8 cellular contexts compared by ENCODE assay signal in the genomic region with DNA sequence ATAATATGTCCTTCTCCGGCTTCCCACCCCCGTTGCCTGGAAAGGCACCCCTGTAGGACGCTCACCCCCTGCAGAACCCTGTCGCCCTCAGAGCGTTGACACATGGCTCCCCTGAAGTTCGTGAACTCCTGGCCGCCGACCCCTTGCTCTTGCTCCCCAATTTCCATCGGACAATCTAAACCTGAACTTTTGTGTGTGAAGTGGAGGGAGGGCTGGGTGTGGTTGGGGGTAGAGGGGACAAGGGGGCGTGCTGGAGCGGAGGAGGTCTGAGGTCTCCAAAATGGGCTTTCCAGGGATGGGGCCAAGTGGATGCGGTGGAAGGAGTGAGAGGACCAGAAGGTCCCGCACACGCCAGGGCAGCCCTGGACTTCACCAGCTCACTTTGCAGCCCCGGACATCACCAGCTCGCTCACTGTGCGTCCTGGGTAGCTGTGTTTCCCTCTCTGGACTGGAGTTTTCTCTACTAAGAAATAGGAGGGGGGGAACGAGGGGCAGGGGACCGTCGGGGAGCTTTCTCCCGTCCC. TPM values are rescaled to one million over a fixed set of nuclear protein-coding genes. Genes with fewer than 3 reads are reported as not detected.
A peak's percentile ranks its signal among the peaks of the same experiment; 100 is the strongest.
DNase-seq lines count a peak whose midpoint lies in the region; ATAC-seq and TF ChIP-seq lines count a peak whose summit lies in the region.

No MANE protein-coding gene starts in this region.

- H3K14ac ChIP-seq in mesenchymal stem cell (ENCODE audit: low read length in 2 of 2), result peak overlapping the region in 1 of 2 experiments; percentile 91

- H2BK15ac ChIP-seq in mesenchymal stem cell (ENCODE audit: low read depth, poor library complexity, severe bottlenecking), result peak overlapping the region; percentile 99

- H2BK12ac ChIP-seq in mesenchymal stem cell (ENCODE audit: low read length in 2 of 2), result peak overlapping the region; percentile 81 to 92

- peak overlapping the region; percentile 73 for H2AK5ac ChIP-seq in mesenchymal stem cell (ENCODE audit: low read length, severe bottlenecking)

- H2BK120ac ChIP-seq in mesenchymal stem cell (ENCODE audit: low read depth, low read length), result peak overlapping the region; percentile 97

- no peaks in the 10 kb centered on the region for H3K36me3 Mint-ChIP-seq in activated naive CD4-positive, alpha-beta T cell treated with anti-CD3 and anti-CD28 coated beads for 36 hours (ENCODE audit: low read depth)
- H3K36me3 Mint-ChIP-seq in activated naive CD4-positive, alpha-beta T cell treated with anti-CD3 and anti-CD28 coated beads, Interleukin-2, amount 50 U/mL, for 72 hours, result no peaks in the 10 kb centered on the region
- no peaks in the 10 kb centered on the region for H3K36me3 Mint-ChIP-seq in type B pancreatic cell

- no peak for ATAC-seq in activated naive CD4-positive, alpha-beta T cell treated with anti-CD3 and anti-CD28 coated beads, Interleukin-2, amount 50 U/mL, for 72 hours
- ATAC-seq in GM18873 (IDR thresholded peaks at IDR 0.05; ENCODE audit: low FRiP score, unreplicated experiment), result no peak
- no peak for ATAC-seq in GM19328 (IDR thresholded peaks at IDR 0.05; ENCODE audit: unreplicated experiment)

- peak overlapping the region; percentile 10 for H2BK5ac ChIP-seq in mesenchymal stem cell (ENCODE audit: low read depth, low read length, poor library complexity, severe bottlenecking)

- DNase-seq in activated naive CD4-positive, alpha-beta T cell treated with anti-CD3 and anti-CD28 coated beads for 36 hours, result no peak
- no peak for DNase-seq in activated naive CD4-positive, alpha-beta T cell treated with anti-CD3 and anti-CD28 coated beads, Interleukin-2, amount 50 U/mL, for 72 hours (ENCODE audit: low spot score in 2 of 2)
- DNase-seq in cardiac fibroblast (ENCODE audit: low read depth in 2 of 2), result no peak
- no peak for DNase-seq in mesenchymal stem cell
- no peak for DNase-seq in type B pancreatic cell (ENCODE audit: extremely low spot score, unreplicated experiment)
- no peak for DNase-seq in NCI-H2107 (lab: John Stamatoyannopoulos, UW)

- H3K4me2 ChIP-seq in mesenchymal stem cell (ENCODE audit: low read length, poor library complexity, severe bottlenecking), result peak overlapping the region; percentile 66

- H3K79me1 ChIP-seq in mesenchymal stem cell (replicated peaks; ENCODE audit: low read length, poor library complexity, severe bottlenecking), result peaks cover 9% of the 10 kb centered on the region

- H3K9ac ChIP-seq in mesenchymal stem cell (ENCODE audit: low read length), result peak overlapping the region; percentile 87

- no peaks in the 10 kb centered on the region for H3K27me3 ChIP-seq in mesenchymal stem cell (ENCODE audit: control insufficient read depth in 1 of 2, insufficient read depth in 1 of 2, low read length in 2 of 2)

- CTCF ChIA-PET in activated naive CD4-positive, alpha-beta T cell treated with anti-CD3 and anti-CD28 coated beads for 36 hours (lab: Charles Lee), result interaction anchor here (0.6 to 6.7 kb wide), 7 partner anchors 12 to 275 kb away, joined by 3 to 68 read pairs (median 6); no protein-coding TSS in a partner anchor

- WGBS in mesenchymal stem cell, result 39% methylated on average over 15 of the region's 21 CpGs

- no peak overlapping the region for H2AFZ ChIP-seq in mesenchymal stem cell (ENCODE audit: low read depth, low read length)

- peaks cover 54% of the 10 kb centered on the region for H3K4me1 ChIP-seq in mesenchymal stem cell (ENCODE audit: control insufficient read depth, insufficient read depth, low read depth, low read length)

- peak overlapping the region; percentile 42 to 82 for H3K4ac ChIP-seq in mesenchymal stem cell (ENCODE audit: low read depth in 1 of 2, low read length in 2 of 2)

- peak overlapping the region; percentile 92 for H3K27ac ChIP-seq in mesenchymal stem cell (ENCODE audit: low read length, poor library complexity, severe bottlenecking)

- H4K91ac ChIP-seq in mesenchymal stem cell (ENCODE audit: low read length), result peak overlapping the region; percentile 92

- H3K4me3 Mint-ChIP-seq in activated naive CD4-positive, alpha-beta T cell treated with anti-CD3 and anti-CD28 coated beads for 36 hours, result peak overlapping the region; percentile 76
- H3K4me3 Mint-ChIP-seq in type B pancreatic cell, result peak overlapping the region; percentile 88

- peaks cover 6% of the 10 kb centered on the region for H3K27me3 Mint-ChIP-seq in activated naive CD4-positive, alpha-beta T cell treated with anti-CD3 and anti-CD28 coated beads for 36 hours (ENCODE audit: low read depth)
- H3K27me3 Mint-ChIP-seq in type B pancreatic cell, result peaks cover 3% of the 10 kb centered on the region

- peak overlapping the region; percentile 41 to 53 for H3K4me3 ChIP-seq in cardiac fibroblast (replicated peaks in 1 of 2; ENCODE audit: low read depth in 2 of 2, low read length in 2 of 2)
- peak overlapping the region; percentile 27 to 77 for H3K4me3 ChIP-seq in mesenchymal stem cell (ENCODE audit: insufficient read depth in 1 of 2, low read depth in 1 of 2, low read length in 2 of 2)

- no peak for TF ChIP-seq CTCF in cardiac fibroblast (IDR thresholded peaks at IDR 0.05; ENCODE audit: low read depth, low read length)
- TF ChIP-seq CTCF in type B pancreatic cell (conservative IDR thresholded peaks at IDR 0.05), result no peak

- no peaks in the 10 kb centered on the region for H3K9me3 Mint-ChIP-seq in activated naive CD4-positive, alpha-beta T cell treated with anti-CD3 and anti-CD28 coated beads for 36 hours
- H3K9me3 Mint-ChIP-seq in activated naive CD4-positive, alpha-beta T cell treated with anti-CD3 and anti-CD28 coated beads, Interleukin-2, amount 50 U/mL, for 72 hours, result no peaks in the 10 kb centered on the region
- no peaks in the 10 kb centered on the region for H3K9me3 Mint-ChIP-seq in type B pancreatic cell

- H3K36me3 ChIP-seq in mesenchymal stem cell (ENCODE audit: control insufficient read depth in 1 of 2, insufficient read depth in 2 of 2, low read depth in 1 of 2, low read length in 2 of 2), result peaks cover 7 to 16% of the 10 kb centered on the region in 2 experiments

- peak overlapping the region; percentile 41 to 91 for H3K18ac ChIP-seq in mesenchymal stem cell (ENCODE audit: low read depth in 1 of 2, low read length in 2 of 2)

- intact Hi-C loops in activated naive CD4-positive, alpha-beta T cell treated with anti-CD3 and anti-CD28 coated beads for 36 hours (cut with micrococcal nuclease), result no loop called here

- no peak overlapping the region for H3K27ac Mint-ChIP-seq in activated naive CD4-positive, alpha-beta T cell treated with anti-CD3 and anti-CD28 coated beads for 36 hours
- H3K27ac Mint-ChIP-seq in activated naive CD4-positive, alpha-beta T cell treated with anti-CD3 and anti-CD28 coated beads, Interleukin-2, amount 50 U/mL, for 72 hours, result no peak overlapping the region
- H3K27ac Mint-ChIP-seq in type B pancreatic cell, result no peak overlapping the region

- peaks cover 11% of the 10 kb centered on the region for H3K4me1 Mint-ChIP-seq in activated naive CD4-positive, alpha-beta T cell treated with anti-CD3 and anti-CD28 coated beads for 36 hours (ENCODE audit: low read depth)
- peaks cover 22% of the 10 kb centered on the region for H3K4me1 Mint-ChIP-seq in type B pancreatic cell (ENCODE audit: unreplicated experiment)

- H4K8ac ChIP-seq in mesenchymal stem cell (ENCODE audit: low read length), result peak overlapping the region; percentile 71

- H3K23ac ChIP-seq in mesenchymal stem cell (ENCODE audit: low read length in 2 of 2), result peak overlapping the region in 1 of 2 experiments; percentile 34

- no peaks in the 10 kb centered on the region for H3K9me3 ChIP-seq in mesenchymal stem cell (ENCODE audit: control insufficient read depth, low read length)

RNA-seq across cellular contexts. Expression of a gene that starts 18.6 kb away (rescaled TPM):
- total RNA-seq in activated naive CD4-positive, alpha-beta T cell treated with anti-CD3 and anti-CD28 coated beads for 36 hours, result under 1 TPM; 0.12 TPM
- total RNA-seq in activated naive CD4-positive, alpha-beta T cell treated with anti-CD3 and anti-CD28 coated beads, Interleukin-2, amount 50 U/mL, for 72 hours, result under 1 TPM; 0.14 to 0.61 TPM
- 223 TPM for polyA plus RNA-seq in mesenchymal stem cell (2013, experiment 1 of 2)
- polyA plus RNA-seq in mesenchymal stem cell (2013, experiment 2 of 2), result 217 TPM
- 9.8 and 20.8 TPM in 2 replicates for total RNA-seq in type B pancreatic cell (ENCODE audit: low replicate concordance)

RNA-seq across cellular contexts. Expression of a gene that starts 51.2 kb away (rescaled TPM):
- 10 to 100 TPM; 82.9 to 89.2 TPM for total RNA-seq in activated naive CD4-positive, alpha-beta T cell treated with anti-CD3 and anti-CD28 coated beads for 36 hours
- total RNA-seq in activated naive CD4-positive, alpha-beta T cell treated with anti-CD3 and anti-CD28 coated beads, Interleukin-2, amount 50 U/mL, for 72 hours, result 100 to 1,000 TPM in 1 of 2 donors, 10 to 100 TPM in 1; 88.0 to 108 TPM
- 40.1 TPM for polyA plus RNA-seq in mesenchymal stem cell (2013, experiment 1 of 2)
- polyA plus RNA-seq in mesenchymal stem cell (2013, experiment 2 of 2), result 38.8 TPM
- 50.0 and 57.6 TPM in 2 replicates for total RNA-seq in type B pancreatic cell (ENCODE audit: low replicate concordance)
